Comparison of ENCODE assay signal across 28 cellular contexts in the genomic region with DNA sequence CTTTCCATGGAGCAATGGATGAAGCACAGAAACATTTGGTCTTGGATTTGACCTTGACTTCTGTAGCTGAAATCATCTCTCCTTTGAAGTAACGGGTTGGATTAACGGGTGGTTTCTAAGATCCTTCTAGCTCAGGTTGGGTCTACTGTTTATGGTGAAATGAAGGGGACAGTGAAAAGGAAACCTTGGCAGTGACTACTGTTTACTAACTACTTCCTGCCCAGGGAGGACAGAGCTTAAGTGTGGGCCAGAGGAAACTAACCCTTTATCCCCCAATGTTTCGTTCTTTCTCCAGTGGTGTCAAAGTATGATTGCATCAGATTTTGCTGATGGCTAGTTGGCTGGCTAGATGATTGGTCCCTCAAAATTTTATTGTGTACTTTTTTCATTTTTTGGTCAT. TPM values are rescaled to one million over a fixed set of nuclear protein-coding genes. Genes with fewer than 3 reads are reported as not detected.
A peak's percentile ranks its signal among the peaks of the same experiment; 100 is the strongest.
DNase-seq lines count a peak whose midpoint lies in the region; ATAC-seq and TF ChIP-seq lines count a peak whose summit lies in the region.
"Had no signal": no experiment of that assay in that cellular context is flagged by ENCODE, and none has a peak within 500 bp of the region (broad histone marks: within the 10 kb centered on the region; RNA-seq: fewer than 3 reads in every experiment).

No MANE protein-coding gene starts in this region.

- H3K4me3 Mint-ChIP-seq in activated CD4-positive, alpha-beta memory T cell treated with anti-CD3 and anti-CD28 coated beads, Interleukin-2, amount 10 ng/mL, durations not matched to agents 7 days and 5 days: no peak overlapping the region
- H3K4me3 Mint-ChIP-seq in activated CD4-positive, alpha-beta memory T cell treated with anti-CD3 and anti-CD28 coated beads for 36 hours: no peak overlapping the region
- no peak overlapping the region for H3K4me3 Mint-ChIP-seq in osteocyte (ENCODE audit: unreplicated experiment)
- no peak overlapping the region for H3K4me3 Mint-ChIP-seq in naive thymus-derived CD8-positive, alpha-beta T cell
- H3K4me3 Mint-ChIP-seq: activated T-cell treated with anti-CD3 and anti-CD28 coated beads, Interleukin-2, amount 50 U/mL, for 4 hours; CD4-positive, CD25-positive, alpha-beta regulatory T cell; nephron progenitor cell; stimulated activated naive B cell treated with anti-CD40 and anti-IgM and Interleukin-4, amounts not matched to agents 10 μg/mL and 1 μg/mL and 100 μg/mL, for 72 hours; T-helper 2 cell treated with Interferon-gamma antibody and Interleukin-4, amounts not matched to agents 5 μg/mL and 100 μg/mL, for 36 hours had no signal

- H3K27ac ChIP-seq in KMS-11: peak overlapping the region; percentile 8; the same call in 1 of the 2 replicates
- H3K27ac ChIP-seq in caudate nucleus (ENCODE audit: low read depth, low read length): peak overlapping the region; percentile 71
- H3K27ac ChIP-seq: adrenal gland, body of pancreas, gastrocnemius medialis, suprapubic skin had no signal

- H2AFZ ChIP-seq in KMS-11 (ENCODE audit: low read depth): no peak overlapping the region

- H3K27me3 Mint-ChIP-seq in activated CD4-positive, alpha-beta memory T cell treated with anti-CD3 and anti-CD28 coated beads, Interleukin-2, amount 10 ng/mL, durations not matched to agents 7 days and 5 days: no peaks in the 10 kb centered on the region
- H3K27me3 Mint-ChIP-seq in activated CD4-positive, alpha-beta memory T cell treated with anti-CD3 and anti-CD28 coated beads for 36 hours: no peaks in the 10 kb centered on the region
- no peaks in the 10 kb centered on the region for H3K27me3 Mint-ChIP-seq in osteocyte (ENCODE audit: unreplicated experiment)
- no peaks in the 10 kb centered on the region for H3K27me3 Mint-ChIP-seq in naive thymus-derived CD8-positive, alpha-beta T cell
- H3K27me3 Mint-ChIP-seq: CD4-positive, CD25-positive, alpha-beta regulatory T cell; stimulated activated naive B cell treated with anti-CD40 and anti-IgM and Interleukin-4, amounts not matched to agents 10 μg/mL and 1 μg/mL and 100 μg/mL, for 72 hours had no signal

- intact Hi-C loops in activated CD4-positive, alpha-beta memory T cell treated with anti-CD3 and anti-CD28 coated beads for 36 hours (cut with micrococcal nuclease): no loop called here

- H3K9me3 Mint-ChIP-seq in activated CD4-positive, alpha-beta memory T cell treated with anti-CD3 and anti-CD28 coated beads, Interleukin-2, amount 10 ng/mL, durations not matched to agents 7 days and 5 days: no peaks in the 10 kb centered on the region
- H3K9me3 Mint-ChIP-seq in activated CD4-positive, alpha-beta memory T cell treated with anti-CD3 and anti-CD28 coated beads for 36 hours: no peaks in the 10 kb centered on the region
- H3K9me3 Mint-ChIP-seq in osteocyte (ENCODE audit: unreplicated experiment): no peaks in the 10 kb centered on the region
- H3K9me3 Mint-ChIP-seq in naive thymus-derived CD8-positive, alpha-beta T cell: no peaks in the 10 kb centered on the region
- H3K9me3 Mint-ChIP-seq: activated T-cell treated with anti-CD3 and anti-CD28 coated beads, Interleukin-2, amount 50 U/mL, for 4 hours; CD4-positive, CD25-positive, alpha-beta regulatory T cell; nephron progenitor cell; stimulated activated naive B cell treated with anti-CD40 and anti-IgM and Interleukin-4, amounts not matched to agents 10 μg/mL and 1 μg/mL and 100 μg/mL, for 72 hours; T-helper 2 cell treated with Interferon-gamma antibody and Interleukin-4, amounts not matched to agents 5 μg/mL and 100 μg/mL, for 36 hours had no signal

- CTCF ChIA-PET in activated CD4-positive, alpha-beta memory T cell treated with anti-CD3 and anti-CD28 coated beads, Interleukin-2, amount 10 ng/mL, durations not matched to agents 7 days and 5 days (lab: Charles Lee): no interaction called here
- CTCF ChIA-PET in activated CD4-positive, alpha-beta memory T cell treated with anti-CD3 and anti-CD28 coated beads for 36 hours (lab: Charles Lee): no interaction called here

- H3K27me3 ChIP-seq in KMS-11 (ENCODE audit: insufficient read depth, low read depth): no peaks in the 10 kb centered on the region
- H3K27me3 ChIP-seq: adrenal gland, body of pancreas, gastrocnemius medialis, ovary, suprapubic skin had no signal

- POLR2A ChIA-PET in activated CD4-positive, alpha-beta memory T cell treated with anti-CD3 and anti-CD28 coated beads, Interleukin-2, amount 10 ng/mL, durations not matched to agents 7 days and 5 days (lab: Charles Lee): no interaction called here
- POLR2A ChIA-PET in activated CD4-positive, alpha-beta memory T cell treated with anti-CD3 and anti-CD28 coated beads for 36 hours (lab: Charles Lee): no interaction called here
- POLR2A ChIA-PET in naive thymus-derived CD8-positive, alpha-beta T cell (lab: Charles Lee): no interaction called here

- peaks cover 7% of the 10 kb centered on the region; the same call in 1 of the 2 replicates for H3K79me2 ChIP-seq in KMS-11 (ENCODE audit: insufficient read depth, low read depth)

- H3K4me1 Mint-ChIP-seq in activated CD4-positive, alpha-beta memory T cell treated with anti-CD3 and anti-CD28 coated beads, Interleukin-2, amount 10 ng/mL, durations not matched to agents 7 days and 5 days: peaks cover 8% of the 10 kb centered on the region
- H3K4me1 Mint-ChIP-seq in activated CD4-positive, alpha-beta memory T cell treated with anti-CD3 and anti-CD28 coated beads for 36 hours (ENCODE audit: low read depth): peaks cover 5% of the 10 kb centered on the region
- no peaks in the 10 kb centered on the region for H3K4me1 Mint-ChIP-seq in osteocyte (ENCODE audit: unreplicated experiment)
- peaks cover 0 to 3% (median 1%) of the 10 kb centered on the region in 4 donors for H3K4me1 Mint-ChIP-seq in naive thymus-derived CD8-positive, alpha-beta T cell
- H3K4me1 Mint-ChIP-seq: nephron progenitor cell had no signal

- no peaks in the 10 kb centered on the region for H4K20me1 ChIP-seq in KMS-11 (ENCODE audit: insufficient read depth)

- no peak for DNase-seq in activated CD4-positive, alpha-beta memory T cell treated with anti-CD3 and anti-CD28 coated beads, Interleukin-2, amount 10 ng/mL, durations not matched to agents 7 days and 5 days
- DNase-seq in activated CD4-positive, alpha-beta memory T cell treated with anti-CD3 and anti-CD28 coated beads for 36 hours: no peak
- no peak for DNase-seq in caudate nucleus (lab: John Stamatoyannopoulos, UW)
- no peak for DNase-seq in osteocyte (ENCODE audit: extremely low spot score, unreplicated experiment)
- DNase-seq in dermis blood vessel endothelial cell: no peak
- no peak for DNase-seq in naive thymus-derived CD8-positive, alpha-beta T cell
- DNase-seq: activated CD4-positive, alpha-beta T cell treated with anti-CD3 and anti-CD28 coated beads for 1 hour; activated naive CD4-positive, alpha-beta T cell treated with Interleukin-2 at 50 U/mL for 16 hours; activated T-cell treated with anti-CD3 and anti-CD28 coated beads, Interleukin-2, amount 50 U/mL, for 4 hours; adrenal gland; body of pancreas; CD4-positive, CD25-positive, alpha-beta regulatory T cell; cerebellar nuclear complex; DND-41; gastrocnemius medialis; kidney glomerular epithelial cell; NCI-H1417 treated with DMSO at 0.1 percent for 48 hours; NCI-H226; NCI-H69; nephron progenitor cell; ovary; SHP77 treated with DMSO at 0.1 percent for 48 hours; stimulated activated naive B cell treated with anti-CD40 and anti-IgM and Interleukin-4, amounts not matched to agents 10 μg/mL and 1 μg/mL and 100 μg/mL, for 72 hours had no signal

- peaks cover 81% of the 10 kb centered on the region for H3K36me3 Mint-ChIP-seq in activated CD4-positive, alpha-beta memory T cell treated with anti-CD3 and anti-CD28 coated beads, Interleukin-2, amount 10 ng/mL, durations not matched to agents 7 days and 5 days (ENCODE audit: low read depth)
- peaks cover 49% of the 10 kb centered on the region for H3K36me3 Mint-ChIP-seq in activated CD4-positive, alpha-beta memory T cell treated with anti-CD3 and anti-CD28 coated beads for 36 hours
- peaks cover 43% of the 10 kb centered on the region for H3K36me3 Mint-ChIP-seq in osteocyte (ENCODE audit: unreplicated experiment)
- H3K36me3 Mint-ChIP-seq in naive thymus-derived CD8-positive, alpha-beta T cell: peaks cover 5 to 93% (median 21%) of the 10 kb centered on the region in 3 donors

- TF ChIP-seq CTCF in KMS-11 (conservative IDR thresholded peaks at IDR 0.05; ENCODE audit: low read depth, low read length): no peak
- no peak for TF ChIP-seq CTCF in osteocyte (IDR thresholded peaks at IDR 0.05)

- no peak overlapping the region for H3K9ac ChIP-seq in KMS-11

- no peak for ATAC-seq in HG03521 (IDR thresholded peaks at IDR 0.05; ENCODE audit: unreplicated experiment)
- ATAC-seq in naive thymus-derived CD8-positive, alpha-beta T cell: no peak
- ATAC-seq: activated T-cell treated with anti-CD3 and anti-CD28 coated beads, Interleukin-2, amount 50 U/mL, for 4 hours; body of pancreas; gastrocnemius medialis; stimulated activated naive B cell treated with anti-CD40 and anti-IgM and Interleukin-4, amounts not matched to agents 10 μg/mL and 1 μg/mL and 100 μg/mL, for 72 hours had no signal

- H3K27ac Mint-ChIP-seq in activated CD4-positive, alpha-beta memory T cell treated with anti-CD3 and anti-CD28 coated beads, Interleukin-2, amount 10 ng/mL, durations not matched to agents 7 days and 5 days: peak overlapping the region; percentile 27
- H3K27ac Mint-ChIP-seq in activated CD4-positive, alpha-beta memory T cell treated with anti-CD3 and anti-CD28 coated beads for 36 hours: no peak overlapping the region
- H3K27ac Mint-ChIP-seq in osteocyte (ENCODE audit: unreplicated experiment): peak overlapping the region; percentile 1
- H3K27ac Mint-ChIP-seq in naive thymus-derived CD8-positive, alpha-beta T cell: peak overlapping the region in 1 of 10 donors; percentile 15
- H3K27ac Mint-ChIP-seq: stimulated activated naive B cell treated with anti-CD40 and anti-IgM and Interleukin-4, amounts not matched to agents 10 μg/mL and 1 μg/mL and 100 μg/mL, for 72 hours; T-helper 2 cell treated with Interferon-gamma antibody and Interleukin-4, amounts not matched to agents 5 μg/mL and 100 μg/mL, for 36 hours had no signal

- no peak overlapping the region for H3K4me3 ChIP-seq in KMS-11 (IDR thresholded peaks at IDR 0.05; ENCODE audit: insufficient read depth, low read depth, low read length)
- H3K4me3 ChIP-seq: adrenal gland, body of pancreas, gastrocnemius medialis, lung, ovary, suprapubic skin had no signal

- peaks cover 100% of the 10 kb centered on the region for H3K4me1 ChIP-seq in KMS-11 (ENCODE audit: low read depth, poor library complexity, severe bottlenecking)
- H3K4me1 ChIP-seq: body of pancreas, gastrocnemius medialis, suprapubic skin had no signal

- H3K36me3 ChIP-seq in KMS-11 (ENCODE audit: insufficient read depth): peaks cover 19% of the 10 kb centered on the region; the same call in 1 of the 2 replicates
- H3K36me3 ChIP-seq: ovary had no signal

- H3K4me2 ChIP-seq in KMS-11: peak overlapping the region; percentile 4; the same call in 1 of the 2 replicates

RNA-seq across cellular contexts. Expression of a gene that starts 22.2 kb away (rescaled TPM):
- 10 to 100 TPM; 33.1 to 37.9 TPM for total RNA-seq in activated CD4-positive, alpha-beta memory T cell treated with anti-CD3 and anti-CD28 coated beads, Interleukin-2, amount 10 ng/mL, durations not matched to agents 7 days and 5 days
- 10 to 100 TPM; 33.1 to 34.7 TPM for total RNA-seq in activated CD4-positive, alpha-beta memory T cell treated with anti-CD3 and anti-CD28 coated beads for 36 hours
- 28.4 and 28.9 TPM in 2 replicates for total RNA-seq in osteocyte
- total RNA-seq in dermis blood vessel endothelial cell: 32.3 and 51.9 TPM in 2 replicates
- total RNA-seq in naive thymus-derived CD8-positive, alpha-beta T cell: 10 to 100 TPM; 18.5 to 21.5 TPM
- 10 to 100 TPM; 15.3 to 21.2 (median 15.4) TPM for polyA plus RNA-seq in naive thymus-derived CD8-positive, alpha-beta T cell

RNA-seq across cellular contexts. Expression of a gene that starts 22.4 kb away (rescaled TPM):
- total RNA-seq in activated CD4-positive, alpha-beta memory T cell treated with anti-CD3 and anti-CD28 coated beads, Interleukin-2, amount 10 ng/mL, durations not matched to agents 7 days and 5 days: 10 to 100 TPM; 13.2 to 14.4 TPM
- 10 to 100 TPM in 1 of 2 experiments, 1 to 10 TPM in 1; 8.1 to 10.0 TPM for total RNA-seq in activated CD4-positive, alpha-beta memory T cell treated with anti-CD3 and anti-CD28 coated beads for 36 hours
- total RNA-seq in osteocyte (8.2 and 9.9 TPM in 2 replicates), dermis blood vessel endothelial cell (8.8 and 13.1 TPM in 2 replicates)
- 10 to 100 TPM; 15.6 to 16.5 TPM for total RNA-seq in naive thymus-derived CD8-positive, alpha-beta T cell
- 1 to 10 TPM; 1.4 to 4.5 (median 2.6) TPM for polyA plus RNA-seq in naive thymus-derived CD8-positive, alpha-beta T cell
